In the genomic region with DNA sequence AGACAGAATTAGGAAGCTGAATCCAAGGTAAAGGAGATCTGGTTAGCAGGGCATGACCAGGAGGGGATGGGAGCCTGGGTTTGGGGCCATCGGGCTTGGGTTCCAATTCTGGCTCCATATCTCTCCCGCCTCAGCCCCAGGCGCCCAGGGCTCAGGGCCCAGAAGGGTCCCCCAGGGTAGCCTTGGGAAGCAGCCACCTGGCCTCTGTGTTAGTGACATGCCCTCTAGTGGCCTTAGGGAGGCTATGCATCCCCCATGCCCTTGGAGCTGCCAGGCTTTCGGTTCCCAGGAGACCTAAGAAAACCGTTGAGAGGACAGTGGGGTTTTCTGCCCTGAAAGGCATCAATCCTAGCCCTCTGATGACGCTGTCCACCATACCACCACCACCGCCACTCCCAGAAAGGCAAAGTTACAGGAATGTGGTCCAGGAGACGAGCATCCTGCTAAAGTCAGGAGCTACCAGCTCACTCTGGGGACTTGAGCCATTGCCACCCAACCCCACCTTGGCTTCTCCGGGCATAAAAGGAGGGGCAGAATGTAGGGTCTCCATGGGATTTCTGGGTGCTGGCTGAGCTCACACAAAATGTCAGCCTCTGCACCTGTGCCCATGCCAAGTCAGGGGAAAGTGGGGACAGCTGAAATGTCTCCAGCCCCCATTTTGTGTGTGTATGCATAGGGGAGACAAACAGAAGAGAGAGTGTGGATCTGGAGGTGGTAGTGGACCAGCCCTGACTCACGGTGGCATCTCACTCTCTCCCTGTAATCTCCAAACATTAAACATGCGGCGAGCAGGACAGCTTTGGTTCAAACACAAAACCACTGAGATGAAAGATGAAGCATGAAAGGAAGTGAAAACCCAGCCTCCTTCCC, we compare ENCODE assay signal across 9 cellular contexts. TPM values are rescaled to one million over a fixed set of nuclear protein-coding genes. Genes with fewer than 3 reads are reported as not detected.
DNase-seq lines count a peak whose midpoint lies in the region; ATAC-seq and TF ChIP-seq lines count a peak whose summit lies in the region.
"Had no signal": no experiment of that assay in that cellular context is flagged by ENCODE, and none has a peak within 500 bp of the region (broad histone marks: within the 10 kb centered on the region; RNA-seq: fewer than 3 reads in every experiment).

No MANE protein-coding gene starts in this region.

- POLR2A ChIA-PET in CD8-positive, alpha-beta T cell (lab: Charles Lee), result no interaction called here

- no peak overlapping the region for H3K18ac ChIP-seq in trophoblast cell (ENCODE audit: low read length)

- no peaks in the 10 kb centered on the region for H3K36me3 ChIP-seq in CD8-positive, alpha-beta T cell (ENCODE audit: insufficient read depth, low read length)
- H3K36me3 ChIP-seq in trophoblast cell (ENCODE audit: control insufficient read depth in 1 of 2, insufficient read depth in 2 of 2, low read length in 2 of 2), result peaks cover 0 to 3% of the 10 kb centered on the region in 2 experiments

- TF ChIP-seq CTCF in CD8-positive, alpha-beta T cell (IDR thresholded peaks at IDR 0.05), result peak; percentile 59
- TF ChIP-seq CTCF in foreskin fibroblast (IDR thresholded peaks at IDR 0.05; ENCODE audit: low read depth, low read length) (peak; percentile 90), lower leg skin (IDR thresholded peaks at IDR 0.05) (no peak)

- H3K4me1 Mint-ChIP-seq in CD8-positive, alpha-beta T cell (ENCODE audit: low read depth), result no peaks in the 10 kb centered on the region

- no peak overlapping the region for H3K4ac ChIP-seq in trophoblast cell (ENCODE audit: low read depth, low read length)

- no peak overlapping the region for H3K4me3 ChIP-seq in CD8-positive, alpha-beta T cell (ENCODE audit: low read depth, low read length)
- H3K4me3 ChIP-seq in foreskin fibroblast (ENCODE audit: low read depth in 1 of 2, low read length in 2 of 2) (no peak overlapping the region), trophoblast cell (ENCODE audit: low read depth, low read length) (no peak overlapping the region), lower leg skin (ENCODE audit: low read depth, poor library complexity, severe bottlenecking) (no peak overlapping the region)

- H3K79me1 ChIP-seq in trophoblast cell (ENCODE audit: low read length), result no peaks in the 10 kb centered on the region

- no peaks in the 10 kb centered on the region for H3K79me2 ChIP-seq in trophoblast cell (ENCODE audit: control insufficient read depth, insufficient read depth, low read length, poor library complexity)

- peak; percentile 72 for ATAC-seq in CD8-positive, alpha-beta T cell
- ATAC-seq in GM19043 (IDR thresholded peaks at IDR 0.05; ENCODE audit: low read depth, unreplicated experiment) (peak; percentile 88), HG03196 (IDR thresholded peaks at IDR 0.05; ENCODE audit: unreplicated experiment) (peak; percentile 78)

- WGBS in trophoblast cell (ENCODE audit: extremely low coverage, insufficient coverage, insufficient read length), result no CpG with 5 or more reads among the region's 12 CpGs
- WGBS in lower leg skin, 2 donors, result 60 to 67% methylated on average over 10 to 12 of the region's 12 CpGs

- no peak overlapping the region for H3K9ac ChIP-seq in trophoblast cell (ENCODE audit: low read length)

- H3K27ac ChIP-seq in CD8-positive, alpha-beta T cell (ENCODE audit: low read depth, low read length), result no peak overlapping the region
- H3K27ac ChIP-seq in trophoblast cell (ENCODE audit: low read depth, low read length), result no peak overlapping the region

- TF ChIP-seq POLR2A in lower leg skin (IDR thresholded peaks at IDR 0.05), result no peak

- no peak overlapping the region for H2BK5ac ChIP-seq in trophoblast cell (ENCODE audit: low read depth, low read length, poor library complexity)

- H2BK120ac ChIP-seq in trophoblast cell (ENCODE audit: insufficient read depth, low read length, poor library complexity), result no peak overlapping the region

- no peaks in the 10 kb centered on the region for H3K4me1 ChIP-seq in CD8-positive, alpha-beta T cell (ENCODE audit: insufficient read depth, low read length)
- peaks cover 0 to 5% of the 10 kb centered on the region in 2 experiments for H3K4me1 ChIP-seq in trophoblast cell (ENCODE audit: control insufficient read depth in 1 of 2, insufficient read depth in 2 of 2, low read length in 2 of 2)

- no peak overlapping the region for H4K91ac ChIP-seq in trophoblast cell (ENCODE audit: low read depth, low read length)

- DNase-seq in CD8-positive, alpha-beta T cell, result peak in 4 of 7 experiments; percentile 12 to 40 (median 24)
- DNase-seq in NCI-H510A treated with DMSO at 0.1 percent for 48 hours (lab: John Stamatoyannopoulos, UW) (peak; percentile 52), activated T-cell treated with anti-CD3 and anti-CD28 coated beads for 48 hours (ENCODE audit: low read depth) (peak; percentile 21), foreskin fibroblast (peak; percentile 31 to 76), trophoblast cell (peak; percentile 30 to 82), lower leg skin (ENCODE audit: low spot score in 2 of 2) (no peak)

- no peaks in the 10 kb centered on the region for H3K27me3 Mint-ChIP-seq in CD8-positive, alpha-beta T cell (ENCODE audit: low read depth)

- H3K36me3 Mint-ChIP-seq in CD8-positive, alpha-beta T cell, result peaks cover 2% of the 10 kb centered on the region

- no peak overlapping the region for H2BK12ac ChIP-seq in trophoblast cell (ENCODE audit: low read length)

- no peak overlapping the region for H3K14ac ChIP-seq in trophoblast cell (ENCODE audit: low read length)

- CTCF ChIA-PET in CD8-positive, alpha-beta T cell (lab: Charles Lee), result interaction anchor here (0.7 to 3.0 kb wide), 10 partner anchors 12 to 203 kb away, joined by 3 to 34 read pairs (median 4); partner anchors contain the start of gene SPR

- intact Hi-C loops in CD8-positive, alpha-beta T cell (cut with DNase I, micrococcal nuclease), result loop anchor here in 1 of 2 experiments (1.0 to 2.0 kb wide), 2 partner anchors 80 to 203 kb away; no protein-coding TSS in a partner anchor
- intact Hi-C loops in lower leg skin (cut with DNase I; ENCODE audit: low total_unique reads), result no loop called here

- H3K9me3 Mint-ChIP-seq in CD8-positive, alpha-beta T cell, result no peaks in the 10 kb centered on the region

- H3K23ac ChIP-seq in trophoblast cell (ENCODE audit: low read length), result no peak overlapping the region

- H3K27me3 ChIP-seq in CD8-positive, alpha-beta T cell (ENCODE audit: insufficient read depth, low read length), result no peaks in the 10 kb centered on the region
- no peaks in the 10 kb centered on the region for H3K27me3 ChIP-seq in trophoblast cell (ENCODE audit: insufficient read depth, low read length)

- no peak overlapping the region for H4K12ac ChIP-seq in trophoblast cell (ENCODE audit: low read depth, low read length)

- H3K27ac Mint-ChIP-seq in CD8-positive, alpha-beta T cell, result no peak overlapping the region

- no peak overlapping the region for H2AK5ac ChIP-seq in trophoblast cell (ENCODE audit: low read length)

- no peak overlapping the region for H3K4me3 Mint-ChIP-seq in CD8-positive, alpha-beta T cell

- H4K8ac ChIP-seq in trophoblast cell (ENCODE audit: low read depth, low read length), result no peak overlapping the region

- no peak overlapping the region for H3K4me2 ChIP-seq in trophoblast cell (ENCODE audit: low read length)

- no peak overlapping the region for H2AFZ ChIP-seq in trophoblast cell (ENCODE audit: insufficient read depth, low read length, poor library complexity)

- no peaks in the 10 kb centered on the region for H3K9me3 ChIP-seq in CD8-positive, alpha-beta T cell (ENCODE audit: low read length)
- no peaks in the 10 kb centered on the region for H3K9me3 ChIP-seq in trophoblast cell (ENCODE audit: insufficient read depth, low read depth, low read length)

RNA-seq across cellular contexts. Expression of gene EMX1, which starts 56.5 kb away (rescaled TPM):
- not detected for total RNA-seq in CD8-positive, alpha-beta T cell
- 0.05 TPM in 1 of 2 replicates, not detected in the other for polyA plus RNA-seq in trophoblast cell (2013)
- total RNA-seq in lower leg skin, result under 1 TPM in 1 of 4 donors, not detected in 3; 0.26 TPM
- total RNA-seq: T-helper 1 cell treated with Interleukin-12 subunit alpha and Interleukin-12 subunit beta and Interleukin-4 antibody, amounts not matched to agents 30 ng/mL and 1 ng/mL, for 36 hours had no signal

Comparison
In these comparisons a context has a peak if more than half of its experiments do, and no peak if none do; other contexts are left out.
1. DNase-seq: peak in CD8-positive, alpha-beta T cell (4 of 7), NCI-H510A treated with DMSO at 0.1 percent for 48 hours (single experiment), activated T-cell treated with anti-CD3 and anti-CD28 coated beads for 48 hours (single experiment), foreskin fibroblast (2 of 2) and trophoblast cell (2 of 2); none in lower leg skin (0 of 2).
2. CTCF ChIP-seq: peak in CD8-positive, alpha-beta T cell (single experiment) and foreskin fibroblast (single experiment); none in lower leg skin (0 of 3).
3. Peak in every context shown above with its lines, with median percentiles within 50 percentile points of each other: ATAC-seq.